Comparison of ENCODE assay signal across 1 cellular context in genomic region chr9:88645172-88645868, GRCh38.
TF ChIP-seq lines count a peak whose summit lies in the region.

No MANE protein-coding gene starts in this region.

TF ChIP-seq in GM23338, 12 proteins besides CTCF, POLR2A, EP300 and RAD21 (continued from another document):
- TF ChIP-seq ZNF462 (CRISPR knock-in tag; IDR thresholded peaks at IDR 0.05): no peak
- TF ChIP-seq CREB1 (CRISPR knock-in tag; IDR thresholded peaks at IDR 0.05; ENCODE audit: low read depth): no peak
- no peak for TF ChIP-seq EZH2 (IDR thresholded peaks at IDR 0.05; ENCODE audit: low read depth, unreplicated experiment)
- TF ChIP-seq STAT1 (IDR thresholded peaks at IDR 0.05; ENCODE audit: unreplicated experiment): no peak
- no peak for TF ChIP-seq ETS1 (IDR thresholded peaks at IDR 0.05)
- TF ChIP-seq NANOG (IDR thresholded peaks at IDR 0.05; ENCODE audit: borderline replicate concordance): no peak
TF ChIP-seq in GM23338: peak in this region for 0.
